In the genomic region with DNA sequence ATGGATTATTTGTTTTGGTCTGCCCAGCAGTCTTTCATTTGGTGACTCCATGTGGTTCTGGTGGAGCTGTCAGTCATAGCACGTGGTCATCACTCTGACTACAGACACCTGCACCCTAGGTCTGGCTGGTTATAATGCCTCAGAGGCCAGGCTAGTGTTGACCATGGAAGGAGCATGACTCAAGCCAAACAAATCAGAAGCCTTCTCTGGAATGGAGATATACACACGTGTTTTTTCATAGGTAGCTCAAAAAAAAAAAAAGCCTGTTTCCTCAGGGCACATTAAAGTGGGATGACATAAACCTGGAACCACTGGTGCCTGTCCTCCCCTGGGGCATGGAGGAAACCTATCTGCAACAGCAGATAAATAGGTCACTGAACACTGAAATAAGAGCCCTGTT, we compare ENCODE assay signal across 13 cellular contexts. TPM values are rescaled to one million over a fixed set of nuclear protein-coding genes. Genes with fewer than 3 reads are reported as not detected.
DNase-seq lines count a peak whose midpoint lies in the region; ATAC-seq and TF ChIP-seq lines count a peak whose summit lies in the region.
"Had no signal": no experiment of that assay in that cellular context is flagged by ENCODE, and none has a peak within 500 bp of the region (broad histone marks: within the 10 kb centered on the region; RNA-seq: fewer than 3 reads in every experiment).

No MANE protein-coding gene starts in this region.

- TF ChIP-seq CTCF in kidney epithelial cell (IDR thresholded peaks at IDR 0.05; ENCODE audit: insufficient read depth, low read length, poor library complexity, severe bottlenecking) = no peak

- H3K36me3 ChIP-seq in kidney epithelial cell (ENCODE audit: control insufficient read depth, insufficient read depth, low read length) (no peaks in the 10 kb centered on the region), H7 (replicated peaks; ENCODE audit: control insufficient read depth, insufficient read depth, low read length) (no peaks in the 10 kb centered on the region)

- ATAC-seq in HG02759 (IDR thresholded peaks at IDR 0.05; ENCODE audit: unreplicated experiment) (no peak), GM21528 (IDR thresholded peaks at IDR 0.05; ENCODE audit: low FRiP score, unreplicated experiment) (no peak)

- H3K27me3 ChIP-seq in kidney epithelial cell (ENCODE audit: control insufficient read depth, insufficient read depth, low read length) = no peaks in the 10 kb centered on the region
- no peaks in the 10 kb centered on the region for H3K27me3 ChIP-seq in H7 (ENCODE audit: control insufficient read depth, insufficient read depth, low read length)

- H3K4me3 ChIP-seq in kidney epithelial cell (ENCODE audit: low read depth, low read length) (no peak overlapping the region), H7 (ENCODE audit: insufficient read depth, low read depth, low read length) (no peak overlapping the region)

- DNase-seq in Caki2 (ENCODE audit: low read depth) (peak; percentile 92), NCI-H2196 treated with DMSO at 0.1 percent for 48 hours (lab: John Stamatoyannopoulos, UW; ENCODE audit: unreplicated experiment) (peak; percentile 16), kidney epithelial cell (ENCODE audit: low read depth) (peak; percentile 76), H7 (no peak)
- DNase-seq: activated T-cell treated with anti-CD3 and anti-CD28 coated beads, Interleukin-2, amount 50 U/mL, for 48 hours; NCI-H2227 treated with DMSO at 0.1 percent for 48 hours; Right ventricle myocardium superior; stimulated activated CD4-positive, alpha-beta T cell treated with anti-CD3 and anti-CD28 coated beads, Interleukin-4, amount 100 ng/mL, for 4 hours had no signal

- in situ Hi-C loops in Caki2 (cut with HindIII; ENCODE audit: low pct_unique_long_range_greater_than_20kb, low sequenced_read_pairs) = no loop called here

RNA-seq across cellular contexts. Expression of a gene that starts 8.1 kb away (rescaled TPM):
- total RNA-seq in Caki2 (2014; rRNA removed; shearing (Covaris generic); ENCODE audit: low replicate concordance) = 163 and 198 TPM in 2 replicates
- total RNA-seq in kidney epithelial cell = 81.0 and 85.7 TPM in 2 replicates
- 81.5 and 117 TPM in 2 replicates for total RNA-seq in H7 (2014; rRNA removed; shearing (Covaris generic))

RNA-seq across cellular contexts. Expression of a gene that starts 48.9 kb away (rescaled TPM):
- 46.9 and 58.7 TPM in 2 replicates for total RNA-seq in Caki2 (2014; rRNA removed; shearing (Covaris generic); ENCODE audit: low replicate concordance)
- 42.6 and 42.7 TPM in 2 replicates for total RNA-seq in kidney epithelial cell
- total RNA-seq in H7 (2014; rRNA removed; shearing (Covaris generic)) = 19.3 and 29.6 TPM in 2 replicates

RNA-seq across cellular contexts. Expression of a gene that starts 59.0 kb away (rescaled TPM):
- 98.2 and 107 TPM in 2 replicates for total RNA-seq in Caki2 (2014; rRNA removed; shearing (Covaris generic); ENCODE audit: low replicate concordance)
- 102 and 107 TPM in 2 replicates for total RNA-seq in kidney epithelial cell
- 109 and 142 TPM in 2 replicates for total RNA-seq in H7 (2014; rRNA removed; shearing (Covaris generic))

RNA-seq across cellular contexts. Expression of a gene that starts 59.1 kb away (rescaled TPM):
- 3.4 TPM in 1 of 2 replicates, not detected in the other for total RNA-seq in Caki2 (2014; rRNA removed; shearing (Covaris generic); ENCODE audit: low replicate concordance)
- total RNA-seq in kidney epithelial cell = not detected in 2 replicates
- not detected in 2 replicates for total RNA-seq in H7 (2014; rRNA removed; shearing (Covaris generic))
- total RNA-seq: B cell, mononuclear cell, pulmonary artery endothelial cell had no signal
